In genomic region chr2:212727751-212728150, GRCh38 we compare ENCODE assay signal across 12 cellular contexts.
DNase-seq lines count a peak whose midpoint lies in the region; ATAC-seq and TF ChIP-seq lines count a peak whose summit lies in the region.
"Had no signal": no experiment of that assay in that cellular context is flagged by ENCODE, and none has a peak within 500 bp of the region (broad histone marks: within the 10 kb centered on the region; RNA-seq: fewer than 3 reads in every experiment).

No MANE protein-coding gene starts in this region.

- ATAC-seq in GM19043 (IDR thresholded peaks at IDR 0.05; ENCODE audit: low read depth, unreplicated experiment) (peak; percentile 52), HG02884 (IDR thresholded peaks at IDR 0.05; ENCODE audit: unreplicated experiment) (peak; percentile 41), T-helper 17 cell (peak; percentile 42)
- no peak for ATAC-seq in effector memory CD8-positive, alpha-beta T cell (replicated peaks)

- peaks cover 0 to 2% of the 10 kb centered on the region in 2 donors for H3K9me3 Mint-ChIP-seq in effector memory CD8-positive, alpha-beta T cell
- H3K9me3 Mint-ChIP-seq: type B pancreatic cell had no signal

- H3K36me3 Mint-ChIP-seq in T-helper 17 cell (ENCODE audit: low read depth): no peaks in the 10 kb centered on the region
- no peaks in the 10 kb centered on the region for H3K36me3 Mint-ChIP-seq in effector memory CD8-positive, alpha-beta T cell (ENCODE audit: insufficient read depth)
- H3K36me3 Mint-ChIP-seq: type B pancreatic cell had no signal

- H3K9me3 ChIP-seq in T-helper 17 cell (ENCODE audit: control insufficient read depth, low read length, poor library complexity, severe bottlenecking): no peaks in the 10 kb centered on the region
- H3K9me3 ChIP-seq: BLaER1 treated with 17β-estradiol and CSF1 and Interleukin-3, amounts not matched to agents 10 nM and 100 nM had no signal

- H3K27ac Mint-ChIP-seq in T-helper 17 cell: no peak overlapping the region
- H3K27ac Mint-ChIP-seq in effector memory CD8-positive, alpha-beta T cell: peak overlapping the region in 1 of 2 donors; percentile 35
- H3K27ac Mint-ChIP-seq: type B pancreatic cell had no signal

- no peak for TF ChIP-seq CTCF in GM12864 (IDR thresholded peaks at IDR 0.05; ENCODE audit: low read depth, low read length, missing control alignments)

- DNase-seq in GM12864 (ENCODE audit: low read depth) (peak; percentile 15), T-helper 17 cell (no peak), NCI-H345 (lab: John Stamatoyannopoulos, UW) (no peak), RKO (ENCODE audit: low spot score) (no peak), NCI-H1417 treated with DMSO at 0.1 percent for 48 hours (lab: John Stamatoyannopoulos, UW) (no peak)
- DNase-seq in effector memory CD8-positive, alpha-beta T cell: no peak
- DNase-seq: NCI-H524 treated with DMSO at 0.1 percent for 48 hours; stimulated activated CD4-positive, alpha-beta T cell treated with anti-CD3 and anti-CD28 coated beads, Interleukin-4, amount 100 ng/mL, for 24 hours had no signal

- H3K4me3 Mint-ChIP-seq in T-helper 17 cell: no peak overlapping the region
- no peak overlapping the region for H3K4me3 Mint-ChIP-seq in effector memory CD8-positive, alpha-beta T cell
- H3K4me3 Mint-ChIP-seq: type B pancreatic cell had no signal

- no peak overlapping the region for H3K4me3 ChIP-seq in GM12864 (ENCODE audit: low read depth, low read length)
- H3K4me3 ChIP-seq: BLaER1 treated with 17β-estradiol and CSF1 and Interleukin-3, amounts not matched to agents 10 nM and 100 nM had no signal

- H3K27me3 Mint-ChIP-seq in T-helper 17 cell: no peaks in the 10 kb centered on the region
- H3K27me3 Mint-ChIP-seq in effector memory CD8-positive, alpha-beta T cell: no peaks in the 10 kb centered on the region
- H3K27me3 Mint-ChIP-seq: type B pancreatic cell had no signal

- H3K4me1 Mint-ChIP-seq in T-helper 17 cell: no peaks in the 10 kb centered on the region
- peaks cover 5 to 12% of the 10 kb centered on the region in 2 donors for H3K4me1 Mint-ChIP-seq in effector memory CD8-positive, alpha-beta T cell (ENCODE audit: low read depth in 2 of 2)
